Comparison of ENCODE assay signal across 6 cellular contexts in genomic region chr7:100724364-100724763, GRCh38. TPM values are rescaled to one million over a fixed set of nuclear protein-coding genes. Genes with fewer than 3 reads are reported as not detected.
"Had no signal": no experiment of that assay in that cellular context is flagged by ENCODE, and none has a peak within 500 bp of the region (broad histone marks: within the 10 kb centered on the region; RNA-seq: fewer than 3 reads in every experiment).

No MANE protein-coding gene starts in this region.

RNA-seq across cellular contexts. Expression of gene EPO, which starts 4.1 kb away (rescaled TPM):
- total RNA-seq: M059J, PC-3, Right ventricle myocardium inferior, RPMI7951, SJCRH30 had no signal

RNA-seq across cellular contexts. Expression of gene ZAN, which starts 9.0 kb away (rescaled TPM):
- total RNA-seq: M059J, PC-3, Right ventricle myocardium inferior, RPMI7951, SJCRH30, SK-MEL-5 had no signal
